Comparison of ENCODE assay signal across 25 cellular contexts in the genomic region with DNA sequence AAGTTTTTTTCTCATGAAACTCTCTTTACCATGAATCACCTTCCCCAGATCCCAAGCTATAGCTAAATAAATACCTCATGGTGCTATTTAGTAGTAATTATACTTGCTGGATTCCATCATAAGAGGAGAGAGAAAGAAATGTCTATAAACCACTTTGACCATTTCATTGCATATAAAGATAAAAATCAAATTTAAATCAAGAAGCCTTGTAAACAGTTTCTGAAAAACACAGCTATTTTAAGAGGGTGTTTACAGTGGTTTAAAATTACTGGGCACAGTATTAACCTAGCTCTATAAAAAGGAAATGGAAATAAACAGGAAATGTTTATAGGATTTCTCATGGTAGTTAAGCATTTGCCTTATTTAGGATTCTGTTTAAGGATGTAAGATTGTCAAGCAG.
"Had no signal": no experiment of that assay in that cellular context is flagged by ENCODE, and none has a peak within 500 bp of the region (broad histone marks: within the 10 kb centered on the region; RNA-seq: fewer than 3 reads in every experiment).

No MANE protein-coding gene starts in this region.

- H3K4me3 Mint-ChIP-seq: endodermal cell; natural killer cell; stimulated activated effector memory CD8-positive, alpha-beta T cell treated with anti-CD3 and anti-CD28 coated beads, Interleukin-12 subunit alpha, Interleukin-12 subunit beta, amount 100 ng/mL, for 72 hours; type B pancreatic cell had no signal

- H3K36me3 ChIP-seq: prostate gland, right lobe of liver, suprapubic skin, thyroid gland had no signal

- H3K9ac ChIP-seq: parathyroid adenoma had no signal

- H3K79me2 ChIP-seq: parathyroid adenoma had no signal

- DNase-seq: effector CD4-positive, alpha-beta T cell; endodermal cell; erythroblast; foreskin melanocyte; head of caudate nucleus; hippocampal formation; kidney glomerular epithelial cell; mammary epithelial cell; natural killer cell; occipital lobe; retina; right lobe of liver; stimulated activated CD4-positive, alpha-beta T cell treated with anti-CD3 and anti-CD28 coated beads, Interleukin-4, amount 100 ng/mL, for 1 hour; stimulated activated CD8-positive, alpha-beta memory T cell treated with anti-CD3 and anti-CD28 coated beads, Interleukin-4, amount 100 ng/mL, for 48 hours; stimulated activated naive CD8-positive, alpha-beta T cell treated with anti-CD3 and anti-CD28 coated beads, Interleukin-15, Interleukin-2, amounts not matched to agents 100 U/mL and 50 U/mL, for 24 hours; thyroid gland had no signal

- H3K27me3 ChIP-seq: right lobe of liver, suprapubic skin, thyroid gland had no signal

- H3K9me3 Mint-ChIP-seq: endodermal cell had no signal

- ATAC-seq: natural killer cell; right lobe of liver; stimulated activated effector memory CD8-positive, alpha-beta T cell treated with anti-CD3 and anti-CD28 coated beads, Interleukin-12 subunit alpha, Interleukin-12 subunit beta, amount 100 ng/mL, for 72 hours; stimulated activated naive CD8-positive, alpha-beta T cell treated with anti-CD3 and anti-CD28 coated beads, Interleukin-15, Interleukin-2, amounts not matched to agents 100 U/mL and 50 U/mL, for 24 hours had no signal

- H3K9me3 ChIP-seq: prostate gland, right lobe of liver, suprapubic skin, thyroid gland had no signal

- H2AFZ ChIP-seq: parathyroid adenoma had no signal

- H3K4me1 ChIP-seq: parathyroid adenoma, prostate gland, right lobe of liver, suprapubic skin, thyroid gland had no signal

- H3K36me3 Mint-ChIP-seq: natural killer cell; stimulated activated effector memory CD8-positive, alpha-beta T cell treated with anti-CD3 and anti-CD28 coated beads, Interleukin-12 subunit alpha, Interleukin-12 subunit beta, amount 100 ng/mL, for 72 hours had no signal

- H3K27ac Mint-ChIP-seq: endodermal cell; natural killer cell; stimulated activated effector memory CD8-positive, alpha-beta T cell treated with anti-CD3 and anti-CD28 coated beads, Interleukin-12 subunit alpha, Interleukin-12 subunit beta, amount 100 ng/mL, for 72 hours; type B pancreatic cell had no signal

- H3K27me3 Mint-ChIP-seq: type B pancreatic cell had no signal

- FAIRE-seq: endothelial cell of umbilical vein, islet of Langerhans, urothelium cell line had no signal

- H3K4me3 ChIP-seq: coronary artery, prostate gland, right lobe of liver, suprapubic skin, thyroid gland had no signal

- H3K4me1 Mint-ChIP-seq: natural killer cell; stimulated activated effector memory CD8-positive, alpha-beta T cell treated with anti-CD3 and anti-CD28 coated beads, Interleukin-12 subunit alpha, Interleukin-12 subunit beta, amount 100 ng/mL, for 72 hours had no signal

- H3K27ac ChIP-seq: coronary artery, parathyroid adenoma, prostate gland, right lobe of liver, suprapubic skin, thyroid gland had no signal
